11 cellular contexts compared by ENCODE assay signal in the genomic region with DNA sequence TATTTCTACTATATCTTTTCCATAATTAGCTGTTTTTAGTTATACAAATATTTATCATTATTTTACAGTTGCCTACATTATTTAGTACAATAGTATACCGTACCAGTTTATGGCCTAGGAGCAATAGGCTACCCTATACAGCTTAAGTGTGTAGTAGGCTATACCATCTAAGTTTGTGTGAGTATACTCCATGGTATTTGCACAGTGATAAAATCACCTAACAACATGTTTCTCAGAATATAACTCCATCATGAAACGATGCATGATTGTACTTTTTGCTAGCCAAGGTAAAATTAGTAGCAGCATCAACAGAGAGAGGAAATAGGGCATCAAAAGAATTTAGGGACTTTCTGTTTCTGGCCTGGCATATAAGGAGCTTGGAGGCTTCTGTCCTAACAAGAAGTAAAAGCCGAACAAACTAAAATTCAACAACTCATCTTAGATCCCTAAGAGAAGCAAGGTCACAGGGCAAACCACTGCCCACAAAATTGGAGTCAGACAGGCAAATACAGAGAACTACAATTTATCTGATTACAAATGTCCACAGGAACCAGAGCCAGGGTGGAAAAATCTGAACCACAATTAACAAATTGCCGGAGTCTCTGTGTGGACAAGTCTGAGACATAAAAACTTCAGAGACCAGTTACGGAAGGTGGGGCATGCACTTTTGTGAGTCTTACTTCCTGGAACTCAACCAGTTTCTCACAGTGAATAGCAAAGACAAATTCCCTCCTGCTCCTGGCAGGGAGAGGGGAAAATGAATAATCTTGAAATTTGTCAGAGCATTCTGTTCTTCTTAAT.
DNase-seq lines count a peak whose midpoint lies in the region; ATAC-seq, FAIRE-seq and TF ChIP-seq lines count a peak whose summit lies in the region.
"Had no signal": no experiment of that assay in that cellular context is flagged by ENCODE, and none has a peak within 500 bp of the region (broad histone marks: within the 10 kb centered on the region; RNA-seq: fewer than 3 reads in every experiment).

No MANE protein-coding gene starts in this region.

- peak overlapping the region; percentile 55 for H3K27ac ChIP-seq in thymus (ENCODE audit: low read depth)

- no peaks in the 10 kb centered on the region for H3K27me3 ChIP-seq in thymus (ENCODE audit: control insufficient read depth, insufficient read depth)

- no peak for ATAC-seq in GM19463 (IDR thresholded peaks at IDR 0.05; ENCODE audit: unreplicated experiment)

- no peak for TF ChIP-seq POLR2A in GM12891 (IDR thresholded peaks at IDR 0.05; ENCODE audit: low read depth, low read length)

- DNase-seq in LoVo (ENCODE audit: low spot score) (peak; percentile 13), endothelial cell (ENCODE audit: low spot score) (no peak), medulla oblongata (ENCODE audit: extremely low spot score) (peak; percentile 37), HCEC 1CT (no peak), GM12891 (ENCODE audit: insufficient read length, low spot score) (no peak), NCI-H82 treated with DMSO at 0.1 percent for 48 hours (lab: John Stamatoyannopoulos, UW; ENCODE audit: unreplicated experiment) (no peak)
- DNase-seq: activated naive CD8-positive, alpha-beta T cell treated with anti-CD3 and anti-CD28 coated beads, Interleukin-2, amount 10 ng/mL, durations not matched to agents 7 days and 5 days; NCI-H1436 treated with DMSO at 0.1 percent for 48 hours had no signal

- H3K27me3 Mint-ChIP-seq in endothelial cell (ENCODE audit: unreplicated experiment) = no peaks in the 10 kb centered on the region

- H3K4me1 Mint-ChIP-seq in endothelial cell (ENCODE audit: unreplicated experiment) = peaks cover 8% of the 10 kb centered on the region
- H3K4me1 Mint-ChIP-seq: activated naive CD8-positive, alpha-beta T cell treated with anti-CD3 and anti-CD28 coated beads, Interleukin-2, amount 10 ng/mL, durations not matched to agents 7 days and 5 days had no signal

- H3K4me3 ChIP-seq in thymus (ENCODE audit: low read length) = no peak overlapping the region

- TF ChIP-seq CTCF in endothelial cell (IDR thresholded peaks at IDR 0.05; ENCODE audit: unreplicated experiment) = no peak

- no peaks in the 10 kb centered on the region for H3K4me1 ChIP-seq in thymus (ENCODE audit: control insufficient read depth, insufficient read depth, low read length)

- H3K36me3 Mint-ChIP-seq in endothelial cell (ENCODE audit: low read depth, unreplicated experiment) = no peaks in the 10 kb centered on the region
- H3K36me3 Mint-ChIP-seq: activated naive CD8-positive, alpha-beta T cell treated with anti-CD3 and anti-CD28 coated beads, Interleukin-2, amount 10 ng/mL, durations not matched to agents 7 days and 5 days had no signal

- 93% methylated on average over 5 of the region's 5 CpGs for WGBS in thymus

- H3K27ac Mint-ChIP-seq in endothelial cell (ENCODE audit: unreplicated experiment) = peak overlapping the region; percentile 6
- H3K27ac Mint-ChIP-seq: activated naive CD8-positive, alpha-beta T cell treated with anti-CD3 and anti-CD28 coated beads, Interleukin-2, amount 10 ng/mL, durations not matched to agents 7 days and 5 days; T-helper 2 cell treated with Interferon-gamma antibody and Interleukin-4, amounts not matched to agents 5 μg/mL and 100 μg/mL, for 36 hours had no signal

- H3K9me3 ChIP-seq in thymus (ENCODE audit: control insufficient read depth) = no peaks in the 10 kb centered on the region

- no peak for FAIRE-seq in GM12891 (lab: Jason Lieb, UNC)

- no peak overlapping the region for H3K4me3 Mint-ChIP-seq in endothelial cell (ENCODE audit: unreplicated experiment)
- H3K4me3 Mint-ChIP-seq: activated naive CD8-positive, alpha-beta T cell treated with anti-CD3 and anti-CD28 coated beads, Interleukin-2, amount 10 ng/mL, durations not matched to agents 7 days and 5 days; T-helper 2 cell treated with Interferon-gamma antibody and Interleukin-4, amounts not matched to agents 5 μg/mL and 100 μg/mL, for 36 hours had no signal

- no peaks in the 10 kb centered on the region for H3K9me3 Mint-ChIP-seq in endothelial cell (ENCODE audit: unreplicated experiment)
- H3K9me3 Mint-ChIP-seq: activated naive CD8-positive, alpha-beta T cell treated with anti-CD3 and anti-CD28 coated beads, Interleukin-2, amount 10 ng/mL, durations not matched to agents 7 days and 5 days; T-helper 2 cell treated with Interferon-gamma antibody and Interleukin-4, amounts not matched to agents 5 μg/mL and 100 μg/mL, for 36 hours had no signal

- H3K36me3 ChIP-seq in thymus (ENCODE audit: control insufficient read depth, insufficient read depth) = no peaks in the 10 kb centered on the region

TF ChIP-seq in GM12891, 5 proteins besides CTCF, POLR2A, EP300 and RAD21:
- TF ChIP-seq TAF1 (IDR thresholded peaks at IDR 0.05; ENCODE audit: low read depth, low read length) = no peak
- no peak for TF ChIP-seq SPI1 (IDR thresholded peaks at IDR 0.05; ENCODE audit: low read depth, low read length)
- TF ChIP-seq POU2F2 (IDR thresholded peaks at IDR 0.05; ENCODE audit: low read depth, low read length) = no peak
- no peak for TF ChIP-seq POLR2AphosphoS5 (IDR thresholded peaks at IDR 0.05; ENCODE audit: low read depth, low read length)
- no peak for TF ChIP-seq PAX5 (IDR thresholded peaks at IDR 0.05; ENCODE audit: insufficient read depth, low read length, severe bottlenecking)

Comparison
In these comparisons a context has a peak if more than half of its experiments do, and no peak if none do; other contexts are left out.
1. DNase-seq: peak in LoVo (single experiment) and medulla oblongata (single experiment); none in endothelial cell (single experiment), HCEC 1CT (single experiment), GM12891 (single experiment) and NCI-H82 treated with DMSO at 0.1 percent for 48 hours (single experiment).